Comparison of ENCODE assay signal across 9 cellular contexts in the genomic region with DNA sequence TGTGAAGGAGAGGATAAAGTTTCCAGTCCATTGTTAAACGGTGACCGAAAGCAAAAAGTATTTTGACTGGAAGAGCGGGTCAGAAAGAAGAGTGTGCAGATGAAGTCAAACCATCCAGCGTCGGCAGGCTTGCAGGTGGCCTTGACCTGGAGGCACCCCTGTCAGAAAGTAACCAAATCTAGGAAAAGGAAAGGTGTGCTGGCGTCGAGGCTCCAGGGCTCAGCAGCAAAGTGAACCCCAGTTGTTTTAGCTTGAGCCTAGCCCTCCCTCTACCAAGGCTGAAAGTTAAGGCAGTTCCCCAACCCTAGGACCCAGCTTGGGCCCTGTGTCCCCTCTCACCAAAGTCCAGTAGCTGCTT. TPM values are rescaled to one million over a fixed set of nuclear protein-coding genes. Genes with fewer than 3 reads are reported as not detected.
DNase-seq lines count a peak whose midpoint lies in the region; ATAC-seq, FAIRE-seq and TF ChIP-seq lines count a peak whose summit lies in the region.
"Had no signal": no experiment of that assay in that cellular context is flagged by ENCODE, and none has a peak within 500 bp of the region (broad histone marks: within the 10 kb centered on the region; RNA-seq: fewer than 3 reads in every experiment).

No MANE protein-coding gene starts in this region.

- WGBS in K562 (ENCODE audit: insufficient coverage, low coverage, missing lambda C conversion rate) = 7% methylated on average over 7 of the region's 7 CpGs
- WGBS in psoas muscle, 3 donors = 3 to 4% (median 3%) methylated on average over 7 of the region's 7 CpGs

- no peaks in the 10 kb centered on the region for H3K9me1 ChIP-seq in K562 (ENCODE audit: control insufficient read depth, insufficient read depth, low read length)

- CTCF ChIA-PET in K562 (lab: Yijun Ruan, JAX; ENCODE audit: low intra/inter-chr PET ratio) = no interaction called here

- H3K36me3 ChIP-seq in K562 (ENCODE audit: control insufficient read depth, insufficient read depth, low read length) (no peaks in the 10 kb centered on the region), psoas muscle (ENCODE audit: insufficient read depth in 1 of 2, low read depth in 1 of 2) (peaks cover 2 to 45% of the 10 kb centered on the region in 2 donors)

- peak overlapping the region; percentile 62; the same call in 1 of the 2 replicates for H2AFZ ChIP-seq in K562 (ENCODE audit: low read depth, low read length)

- POLR2A ChIA-PET in K562 (lab: Yijun Ruan, JAX) = interaction anchor here (0.6 kb wide), 1 partner anchor 11 kb away, joined by 3 read pairs; no protein-coding TSS in a partner anchor

- H3K27ac ChIP-seq in K562 (ENCODE audit: extremely low read depth, low read depth, low read length) (no peak overlapping the region), psoas muscle (peak overlapping the region; percentile 98)

- BruUV-seq in K562 (replicated peaks; lab: Mats Ljungman, UMichigan) = no TSS peak

- peak overlapping the region; percentile 45; the same call in 1 of the 2 replicates for H3K4me2 ChIP-seq in K562 (ENCODE audit: insufficient read depth, low read length)

- in situ Hi-C loops in K562 (cut with MboI) = no loop called here

- DNase-seq in DMS53 (lab: John Stamatoyannopoulos, UW) = peak; percentile 77
- no peak for DNase-seq in K562 (ENCODE audit: extremely low read depth in 1 of 4, low spot score in 3 of 4)
- no peak for DNase-seq in psoas muscle
- DNase-seq in DMS79 treated with DMSO at 0.1 percent for 48 hours (lab: John Stamatoyannopoulos, UW) = no peak
- no peak for DNase-seq in activated effector memory CD4-positive, alpha-beta T cell treated with anti-CD3 and anti-CD28 coated beads, Interleukin-2, amount 50 U/mL, for 16 hours
- no peak for DNase-seq in GM10266 (ENCODE audit: extremely low spot score)
- DNase-seq: NCI-H1694 had no signal

- no peak for TF ChIP-seq CTCF in K562 (IDR thresholded peaks at IDR 0.05 in 2 of 3, conservative IDR thresholded peaks at IDR 0.05 in 1 of 3; ENCODE audit: insufficient read depth in 2 of 3, low read depth in 1 of 3, low read length in 3 of 3)
- peak; percentile 2 for TF ChIP-seq CTCF in psoas muscle (IDR thresholded peaks at IDR 0.05)
- no peak for TF ChIP-seq CTCF in GM10266 (IDR thresholded peaks at IDR 0.05; ENCODE audit: control insufficient read depth, insufficient read depth, low read depth, missing control alignments)

- no peak for FAIRE-seq in K562 (lab: Jason Lieb, UNC)

- ATAC-seq in K562 (no peak; the same call in 2 of the 3 replicates), psoas muscle (peak in 3 of 4 donors; percentile 0 to 18 (median 0)), HG03139 (IDR thresholded peaks at IDR 0.05; ENCODE audit: unreplicated experiment) (no peak)

- TF ChIP-seq RAD21 in K562 (CRISPR knock-in tag; conservative IDR thresholded peaks at IDR 0.05 in 1 of 2, IDR thresholded peaks at IDR 0.05 in 1 of 2) = no peak

- H3K27me3 ChIP-seq in K562 (ENCODE audit: control insufficient read depth in 2 of 2, insufficient read depth in 2 of 2, low read length in 2 of 2) (peaks cover 15 to 16% of the 10 kb centered on the region in 2 experiments), psoas muscle (ENCODE audit: insufficient read depth in 3 of 3, low read length in 2 of 3) (no peaks in the 10 kb centered on the region)

- H3K9me3 ChIP-seq in K562 (replicated peaks; ENCODE audit: control insufficient read depth, insufficient read depth, low read depth, low read length) (no peaks in the 10 kb centered on the region; the same call in 1 of the 2 replicates), iPS-18c (ENCODE audit: control insufficient read depth, insufficient read depth, low read length) (no peaks in the 10 kb centered on the region), psoas muscle (no peaks in the 10 kb centered on the region)

- H4K20me1 ChIP-seq in K562 (replicated peaks; ENCODE audit: control insufficient read depth, insufficient read depth, low read length) = no peaks in the 10 kb centered on the region

- peak overlapping the region; percentile 29; the same call in 1 of the 2 replicates for H3K4me3 ChIP-seq in K562
- peak overlapping the region; percentile 59 for H3K4me3 ChIP-seq in iPS-18c (ENCODE audit: insufficient read depth, low read depth, low read length)
- peak overlapping the region; percentile 93 for H3K4me3 ChIP-seq in psoas muscle

- H3K4me1 ChIP-seq in K562 (replicated peaks in 1 of 2; ENCODE audit: control insufficient read depth in 2 of 2, insufficient read depth in 2 of 2, low read length in 2 of 2) = peaks cover 0 to 9% of the 10 kb centered on the region in 2 experiments; a peak in 3 of 5 replicates
- H3K4me1 ChIP-seq in psoas muscle = peaks cover 49% of the 10 kb centered on the region

- no peak for TF ChIP-seq EP300 in K562 (IDR thresholded peaks at IDR 0.05; ENCODE audit: low read length)

- peak overlapping the region in 1 of 2 experiments; percentile 68; a peak in 1 of 4 replicates for H3K9ac ChIP-seq in K562 (ENCODE audit: insufficient read depth in 1 of 2, low read depth in 2 of 2, low read length in 2 of 2)

- intact Hi-C loops in K562 (cut with micrococcal nuclease) = no loop called here
- intact Hi-C loops in psoas muscle (cut with DNase I) = loop anchor here (1.0 to 5.0 kb wide), 2 partner anchors 46 to 49 kb away; no protein-coding TSS in a partner anchor

- no peaks in the 10 kb centered on the region for H3K79me2 ChIP-seq in K562 (ENCODE audit: control insufficient read depth, insufficient read depth, low read length)

- TF ChIP-seq POLR2A in K562 (conservative IDR thresholded peaks at IDR 0.05) = no peak

TF ChIP-seq in K562, 482 proteins besides CTCF, POLR2A, EP300 and RAD21:
- TF ChIP-seq KAT2B (IDR thresholded peaks at IDR 0.05; ENCODE audit: low read depth, low read length) = no peak
- TF ChIP-seq TARDBP (IDR thresholded peaks at IDR 0.05) = no peak
- no peak for TF ChIP-seq ZNF76 (CRISPR knock-in tag; IDR thresholded peaks at IDR 0.05; ENCODE audit: borderline replicate concordance)
- no peak for TF ChIP-seq SP1 (CRISPR knock-in tag; IDR thresholded peaks at IDR 0.05)
- no peak for TF ChIP-seq NR2F6 (CRISPR knock-in tag; IDR thresholded peaks at IDR 0.05)
- no peak for TF ChIP-seq ZNF354B (CRISPR knock-in tag; IDR thresholded peaks at IDR 0.05)
- TF ChIP-seq HMGN3 (IDR thresholded peaks at IDR 0.05; ENCODE audit: borderline replicate concordance, extremely low read depth, insufficient read length, low read depth, low read length) = no peak
- no peak for TF ChIP-seq PRMT5 (CRISPR knock-in tag; IDR thresholded peaks at IDR 0.05)
- TF ChIP-seq FOXA1 (IDR thresholded peaks at IDR 0.05; ENCODE audit: borderline replicate concordance) = no peak
- no peak for TF ChIP-seq ARID3A (IDR thresholded peaks at IDR 0.05; ENCODE audit: borderline replicate concordance, low read depth, low read length)
- TF ChIP-seq TAF9B (IDR thresholded peaks at IDR 0.05; ENCODE audit: partially characterized antibody) = no peak
- TF ChIP-seq ZNF696 (CRISPR knock-in tag; conservative IDR thresholded peaks at IDR 0.05) = no peak

RNA-seq across cellular contexts. Expression of gene PDK4, which starts 0.5 kb away (rescaled TPM):
- 0.69 TPM in 1 of 2 replicates, not detected in the other for total RNA-seq in K562 (2011; cell fraction: chromatin; rRNA removed; ENCODE audit: low replicate concordance)
- total RNA-seq in K562 (2011; cell fraction: nucleolus; rRNA removed) = not detected in 2 replicates
- total RNA-seq in K562 (2011; cell fraction: nucleoplasm; rRNA removed) = 0.07 and 0.15 TPM in 2 replicates
- total RNA-seq in K562 (2014; rRNA removed) = 0.45 TPM in 1 of 2 replicates, not detected in the other
- 0.04 and 0.16 TPM in 2 replicates for total RNA-seq in K562 (2014; rRNA removed; fragmentation: Illumina TruSeq; extraction: Trizol)
- total RNA-seq in K562 (2015; rRNA removed; fragmentation: Illumina TruSeq; extraction: Trizol) = 0.07 and 0.15 TPM in 2 replicates
- 0.20 and 0.24 TPM in 2 replicates for total RNA-seq in K562 (2021)
- polyA plus RNA-seq in K562 (2011; rRNA removed) = 0.03 and 0.11 TPM in 2 replicates
- 0.03 TPM in 1 of 2 replicates, not detected in the other for polyA plus RNA-seq in K562 (2011; cell fraction: cytosol; rRNA removed)
- polyA plus RNA-seq in K562 (2011; cell fraction: nucleus; rRNA removed) = 0.06 and 0.17 TPM in 2 replicates
- 0.05 and 0.26 TPM in 2 replicates for polyA plus RNA-seq in K562 (2012)
- 0.06 and 0.09 TPM in 2 replicates for polyA plus RNA-seq in K562 (2014; fragmentation: Illumina TruSeq; extraction: Trizol)
- under 1 TPM in 1 of 2 experiments, not detected in 1; 0.03 TPM for polyA plus RNA-seq in K562 (2014; fragmentation: Nextera tagmentation; extraction: Ambion mirVana)
- polyA plus RNA-seq in K562 (2014; rRNA removed) = 0.04 and 0.08 TPM in 2 replicates
- 0.14 and 0.21 TPM in 2 replicates for polyA minus RNA-seq in K562 (2011; rRNA and poly(A)+ RNA removed)
- polyA minus RNA-seq in K562 (2011; cell fraction: cytosol; rRNA and poly(A)+ RNA removed) = 0.38 and 2.1 TPM in 2 replicates
- 0.22 and 0.67 TPM in 2 replicates for polyA minus RNA-seq in K562 (2011; cell fraction: nucleus; rRNA and poly(A)+ RNA removed)
- total RNA-seq in psoas muscle = 1,000 to 10,000 TPM in 2 of 4 donors, 100 to 1,000 TPM in 2; 386 to 3,046 (median 1,769) TPM
- polyA plus RNA-seq in psoas muscle = 1,000 to 10,000 TPM in 2 of 3 donors, 100 to 1,000 TPM in 1; 174 to 2,971 (median 2,751) TPM

Comparison
In these comparisons a context has a peak if more than half of its experiments do, and no peak if none do; other contexts are left out.
1. ATAC-seq: peak in psoas muscle (3 of 4); none in K562 (single experiment) and HG03139 (single experiment).
2. H3K4me3 ChIP-seq: peak in every context shown above with its lines; median percentile 93 in psoas muscle; 59 in iPS-18c; 29 in K562.
3. RNA of gene PDK4, which starts 0.5 kb away (total RNA-seq): 386 to 3,046 TPM in psoas muscle; 0.04 to 0.69 TPM in K562; every median in the first group is over 100 times any median in the second.